Comparison of ENCODE assay signal across 8 cellular contexts in the genomic region with DNA sequence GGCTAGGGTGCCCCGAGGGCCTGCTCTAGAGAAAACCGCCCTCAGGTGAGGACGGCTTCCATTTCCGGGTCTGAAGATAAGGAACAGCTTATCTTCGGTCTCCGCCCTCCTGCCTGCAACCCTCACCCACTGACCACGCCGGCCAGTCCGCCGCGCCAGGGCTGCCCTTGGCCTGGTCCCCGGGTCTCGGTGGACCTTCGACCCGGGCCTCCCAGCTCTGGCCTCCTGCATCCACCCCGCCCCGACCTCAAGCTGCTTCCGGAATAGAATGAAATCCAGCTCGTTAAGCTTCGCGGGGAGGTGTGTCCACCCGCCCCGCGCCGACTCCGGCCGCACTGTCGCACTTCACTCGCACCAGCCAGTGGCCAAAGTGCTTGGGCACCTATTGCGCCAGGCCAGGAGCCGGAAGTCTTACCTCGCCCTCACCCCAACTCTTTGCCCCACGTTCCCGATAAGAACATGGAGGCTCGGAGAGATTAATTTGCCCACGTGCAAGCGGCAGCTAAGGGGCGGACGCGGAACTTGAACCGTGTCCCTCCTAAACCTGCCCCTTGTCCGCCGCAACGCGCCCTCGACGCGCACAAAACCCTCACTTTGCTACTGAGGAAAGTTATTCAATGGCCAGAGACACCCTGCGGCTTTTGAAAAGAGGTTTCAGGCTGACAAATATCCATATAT. TPM values are rescaled to one million over a fixed set of nuclear protein-coding genes. Genes with fewer than 3 reads are reported as not detected.
DNase-seq lines count a peak whose midpoint lies in the region; ATAC-seq and TF ChIP-seq lines count a peak whose summit lies in the region.

No MANE protein-coding gene starts in this region.

- H3K4me3 Mint-ChIP-seq in activated T-cell treated with anti-CD3 and anti-CD28 coated beads, Interleukin-2, amount 50 U/mL, for 4 hours, result peak overlapping the region; percentile 84

- H3K9me3 ChIP-seq in heart right ventricle, result no peaks in the 10 kb centered on the region

- peaks cover 10% of the 10 kb centered on the region for H3K27me3 Mint-ChIP-seq in activated T-cell treated with anti-CD3 and anti-CD28 coated beads, Interleukin-2, amount 50 U/mL, for 4 hours (ENCODE audit: low read depth)

- intact Hi-C loops in heart right ventricle (cut with DNase I), result loop anchor here in 7 of 10 donors (5.0 to 10.0 kb wide), 4 partner anchors 102 to 172 kb away; a partner anchor contains a TSS

- H3K4me1 Mint-ChIP-seq in activated T-cell treated with anti-CD3 and anti-CD28 coated beads, Interleukin-2, amount 50 U/mL, for 4 hours (ENCODE audit: low read depth), result peaks cover 20% of the 10 kb centered on the region

- peak overlapping the region; percentile 60 to 95 (median 89) for H3K4me3 ChIP-seq in heart right ventricle
- peak overlapping the region; percentile 62 for H3K4me3 ChIP-seq in retinal pigment epithelial cell (ENCODE audit: low read length)

- H3K36me3 ChIP-seq in heart right ventricle, result peaks cover 0 to 6% (median 0%) of the 10 kb centered on the region in 9 donors

- no peaks in the 10 kb centered on the region for H3K36me3 Mint-ChIP-seq in activated T-cell treated with anti-CD3 and anti-CD28 coated beads, Interleukin-2, amount 50 U/mL, for 4 hours (ENCODE audit: insufficient read depth)

- peaks cover 0 to 43% (median 0%) of the 10 kb centered on the region in 7 donors for H3K27me3 ChIP-seq in heart right ventricle

- no peak for TF ChIP-seq CTCF in heart right ventricle (IDR thresholded peaks at IDR 0.05)
- TF ChIP-seq CTCF in retinal pigment epithelial cell (conservative IDR thresholded peaks at IDR 0.05; ENCODE audit: low read depth, low read length), result no peak

- H3K4me1 ChIP-seq in heart right ventricle, result peaks cover 31 to 91% (median 72%) of the 10 kb centered on the region in 9 donors

- ATAC-seq in activated T-cell treated with anti-CD3 and anti-CD28 coated beads, Interleukin-2, amount 50 U/mL, for 4 hours, result no peak
- peak in 1 of 8 donors; percentile 3 for ATAC-seq in heart right ventricle
- no peak for ATAC-seq in GM19395 (IDR thresholded peaks at IDR 0.05; ENCODE audit: unreplicated experiment)
- no peak for ATAC-seq in HG03469 (IDR thresholded peaks at IDR 0.05; ENCODE audit: unreplicated experiment)

- H3K27ac ChIP-seq in heart right ventricle, result peak overlapping the region in 9 of 10 donors; percentile 72 to 99 (median 95)

- no peaks in the 10 kb centered on the region for H3K9me3 Mint-ChIP-seq in activated T-cell treated with anti-CD3 and anti-CD28 coated beads, Interleukin-2, amount 50 U/mL, for 4 hours

- peak; percentile 11 for DNase-seq in stimulated activated CD4-positive, alpha-beta T cell treated with anti-CD3 and anti-CD28 coated beads, Interleukin-12 subunit alpha, Interleukin-12 subunit beta, amount 100 ng/mL, for 4 hours
- DNase-seq in stimulated activated CD4-positive, alpha-beta T cell treated with anti-CD3 and anti-CD28 coated beads, Interleukin-1b, Interleukin-23, amount 100 ng/mL, for 48 hours, result no peak
- no peak for DNase-seq in activated T-cell treated with anti-CD3 and anti-CD28 coated beads, Interleukin-2, amount 50 U/mL, for 4 hours
- DNase-seq in heart right ventricle (peak in 1 of 2 donors; percentile 52), retinal pigment epithelial cell (ENCODE audit: low read depth) (no peak), SHP77 treated with DMSO at 0.1 percent for 48 hours (lab: John Stamatoyannopoulos, UW) (no peak)

- 5 to 11% methylated on average over 49 of the region's 49 CpGs for WGBS in heart right ventricle, 2 donors

RNA-seq across cellular contexts. Expression of a gene that starts 0.7 kb away (rescaled TPM):
- 1 to 10 TPM in 1 of 3 donors, under 1 TPM in 2; 0.76 to 1.0 (median 0.95) TPM for total RNA-seq in activated T-cell treated with anti-CD3 and anti-CD28 coated beads, Interleukin-2, amount 50 U/mL, for 4 hours
- total RNA-seq in heart right ventricle, result 10 to 100 TPM; 38.2 to 88.4 (median 59.3) TPM
- polyA plus RNA-seq in heart right ventricle, result 10 to 100 TPM; 24.4 to 31.4 TPM

RNA-seq across cellular contexts. Expression of a gene that starts 23.6 kb away (rescaled TPM):
- total RNA-seq in activated T-cell treated with anti-CD3 and anti-CD28 coated beads, Interleukin-2, amount 50 U/mL, for 4 hours, result 10 to 100 TPM; 75.0 to 78.8 (median 75.7) TPM
- 10 to 100 TPM; 21.1 to 39.2 (median 31.5) TPM for total RNA-seq in heart right ventricle
- polyA plus RNA-seq in heart right ventricle, result 10 to 100 TPM; 23.6 to 44.3 TPM

RNA-seq across cellular contexts. Expression of a gene that starts 24.3 kb away (rescaled TPM):
- 1 to 10 TPM; 8.1 to 9.0 (median 8.3) TPM for total RNA-seq in activated T-cell treated with anti-CD3 and anti-CD28 coated beads, Interleukin-2, amount 50 U/mL, for 4 hours
- 10 to 100 TPM in 1 of 10 donors, 1 to 10 TPM in 9; 5.0 to 11.3 (median 7.5) TPM for total RNA-seq in heart right ventricle
- polyA plus RNA-seq in heart right ventricle, result 1 to 10 TPM; 3.5 to 4.3 TPM

RNA-seq across cellular contexts. Expression of a gene that starts 53.9 kb away (rescaled TPM):
- total RNA-seq in activated T-cell treated with anti-CD3 and anti-CD28 coated beads, Interleukin-2, amount 50 U/mL, for 4 hours, result not detected
- not detected for total RNA-seq in heart right ventricle
- not detected for polyA plus RNA-seq in heart right ventricle

Comparison
In these comparisons a context has a peak if more than half of its experiments do, and no peak if none do; other contexts are left out.
1. RNA of a gene that starts 0.7 kb away (total RNA-seq): 38.2 to 88.4 TPM in heart right ventricle; 0.76 to 1.0 TPM in activated T-cell treated with anti-CD3 and anti-CD28 coated beads, Interleukin-2, amount 50 U/mL, for 4 hours; every median in the first group is over 10 times any median in the second.